Comparison of ENCODE assay signal across 8 cellular contexts in the genomic region with DNA sequence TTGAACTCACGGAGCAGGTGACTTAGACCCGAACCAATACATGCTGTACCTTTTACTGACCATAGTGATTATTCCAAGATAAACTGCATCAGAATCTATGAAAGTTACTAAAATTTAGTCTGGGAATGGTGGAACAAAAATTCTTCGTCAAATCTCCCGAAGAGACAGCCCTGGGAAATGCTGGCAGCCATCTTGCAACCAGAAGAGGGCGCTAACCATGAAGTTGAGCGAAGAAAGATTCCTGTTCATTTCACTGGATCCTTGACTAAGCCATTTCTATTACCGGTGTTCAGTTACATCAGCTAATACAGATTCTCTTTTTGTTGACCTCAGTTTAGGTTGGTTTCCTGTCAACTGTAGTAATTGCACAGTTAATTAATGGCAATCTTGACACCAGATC.
DNase-seq lines count a peak whose midpoint lies in the region; ATAC-seq and TF ChIP-seq lines count a peak whose summit lies in the region.
"Had no signal": no experiment of that assay in that cellular context is flagged by ENCODE, and none has a peak within 500 bp of the region (broad histone marks: within the 10 kb centered on the region; RNA-seq: fewer than 3 reads in every experiment).

No MANE protein-coding gene starts in this region.

- TF ChIP-seq POLR2A in right lobe of liver (IDR thresholded peaks at IDR 0.05): no peak

- no peak overlapping the region for H2BK5ac ChIP-seq in H9 (ENCODE audit: insufficient read length, low read length)

- no peak overlapping the region for H3K4ac ChIP-seq in H9 (ENCODE audit: low read depth, low read length)

- H3K36me3 ChIP-seq in right lobe of liver (no peaks in the 10 kb centered on the region), mucosa of descending colon (ENCODE audit: low read depth) (no peaks in the 10 kb centered on the region)

- H3K9ac ChIP-seq in H9 (ENCODE audit: extremely low read depth, insufficient read length, low read length): no peak overlapping the region

- H3K23ac ChIP-seq in H9 (ENCODE audit: insufficient read length, low read depth, low read length): no peak overlapping the region

- H2BK15ac ChIP-seq in H9 (ENCODE audit: low read depth, low read length): no peak overlapping the region

- H4K8ac ChIP-seq in H9 (replicated peaks; ENCODE audit: insufficient read length, low read depth, low read length): no peak overlapping the region

- H3K36me3 Mint-ChIP-seq in H9 (ENCODE audit: insufficient read depth in 1 of 3, low read depth in 3 of 3): no peaks in the 10 kb centered on the region

- H4K20me1 ChIP-seq in H9 (ENCODE audit: control insufficient read depth, insufficient read depth, insufficient read length): no peaks in the 10 kb centered on the region

- TF ChIP-seq CTCF in H9 (conservative IDR thresholded peaks at IDR 0.05): peak; percentile 89
- TF ChIP-seq CTCF in right lobe of liver (IDR thresholded peaks at IDR 0.05): peak; percentile 30 to 53 (median 31)
- no peak for TF ChIP-seq CTCF in mucosa of descending colon (IDR thresholded peaks at IDR 0.05)

- no peak overlapping the region for H3K4me3 Mint-ChIP-seq in H9

- no peak overlapping the region for H3K4me2 ChIP-seq in H9 (ENCODE audit: insufficient read depth, insufficient read length, low read length)

- DNase-seq in Daoy (ENCODE audit: low read depth): peak; percentile 6
- peak; percentile 40 for DNase-seq in H9
- peak; percentile 14 for DNase-seq in amniotic epithelial cell (ENCODE audit: low read depth)
- DNase-seq in right lobe of liver: no peak
- DNase-seq in mucosa of descending colon: no peak
- DNase-seq in hepatic stellate cell (ENCODE audit: low spot score): no peak

- H3K4me3 ChIP-seq in right lobe of liver (no peak overlapping the region), mucosa of descending colon (no peak overlapping the region)

- H3K9me3 Mint-ChIP-seq in H9: no peaks in the 10 kb centered on the region

- ATAC-seq in right lobe of liver: no peak
- no peak for ATAC-seq in mucosa of descending colon
- no peak for ATAC-seq in GM18868 (IDR thresholded peaks at IDR 0.05; ENCODE audit: unreplicated experiment)
- ATAC-seq: activated CD4-positive, CD25-positive, alpha-beta regulatory T cell treated with anti-CD3 and anti-CD28 coated beads, Interleukin-2, amount 50 U/mL, for 24 hours had no signal

- no peaks in the 10 kb centered on the region for H3K27me3 ChIP-seq in H9 (ENCODE audit: insufficient read depth, low read length)
- no peaks in the 10 kb centered on the region for H3K27me3 ChIP-seq in right lobe of liver

- no peak overlapping the region for H2AK5ac ChIP-seq in H9 (ENCODE audit: insufficient read length, low read length)

- H3K18ac ChIP-seq in H9 (ENCODE audit: insufficient read length, low read depth, low read length): no peak overlapping the region

- H4K5ac ChIP-seq in H9 (ENCODE audit: insufficient read length, low read depth, low read length): no peak overlapping the region

- H3K23me2 ChIP-seq in H9 (ENCODE audit: insufficient read length, low read depth, low read length, poor library complexity, severe bottlenecking): no peaks in the 10 kb centered on the region

- no peak overlapping the region for H3K56ac ChIP-seq in H9 (ENCODE audit: insufficient read length, low read depth, low read length)

- H3T11ph ChIP-seq in H9 (ENCODE audit: low read length): no peak overlapping the region

- H4K91ac ChIP-seq in H9 (ENCODE audit: insufficient read length, low read depth, low read length): no peak overlapping the region

- no peaks in the 10 kb centered on the region for H3K9me3 ChIP-seq in H9 (ENCODE audit: control insufficient read depth, low read depth, low read length)
- no peaks in the 10 kb centered on the region for H3K9me3 ChIP-seq in right lobe of liver
- H3K9me3 ChIP-seq in mucosa of descending colon: no peaks in the 10 kb centered on the region

- intact Hi-C loops in right lobe of liver (cut with DNase I): no loop called here
- intact Hi-C loops in mucosa of descending colon (cut with DNase I, micrococcal nuclease): no loop called here

- H3K4me1 ChIP-seq in H9 (ENCODE audit: insufficient read depth, low read length): no peaks in the 10 kb centered on the region; the same call in 1 of the 2 replicates
- peaks cover 0 to 15% (median 0%) of the 10 kb centered on the region in 4 donors for H3K4me1 ChIP-seq in right lobe of liver
- H3K4me1 ChIP-seq in mucosa of descending colon (ENCODE audit: low read depth): no peaks in the 10 kb centered on the region

- no peak overlapping the region for H3K27ac ChIP-seq in H9 (ENCODE audit: insufficient read length, low read depth, low read length)
- H3K27ac ChIP-seq in right lobe of liver: no peak overlapping the region

- no peak overlapping the region for H2BK12ac ChIP-seq in H9 (ENCODE audit: insufficient read length, low read depth, low read length)

- H2BK120ac ChIP-seq in H9 (ENCODE audit: low read depth, low read length, poor library complexity, severe bottlenecking): no peak overlapping the region

- H3K27me3 Mint-ChIP-seq in H9 (ENCODE audit: low read depth): no peaks in the 10 kb centered on the region

- no peak overlapping the region for H3K27ac Mint-ChIP-seq in H9

- no peak overlapping the region for H2AFZ ChIP-seq in H9 (ENCODE audit: low read length)

- H2BK20ac ChIP-seq in H9 (ENCODE audit: low read depth, low read length, poor library complexity, severe bottlenecking): no peak overlapping the region

- no peaks in the 10 kb centered on the region for H3K79me2 ChIP-seq in H9 (ENCODE audit: insufficient read depth, low read length)

- H3K79me1 ChIP-seq in H9 (ENCODE audit: insufficient read depth, low read depth, low read length, poor library complexity, severe bottlenecking): no peaks in the 10 kb centered on the region

- WGBS in H9 (ENCODE audit: extremely low coverage, insufficient read length, low lambda C conversion rate): no CpG with 5 or more reads among the region's 7 CpGs
- WGBS in right lobe of liver (ENCODE audit: insufficient coverage, low coverage, low lambda C conversion rate, missing lambda C conversion rate): 68% methylated on average over 7 of the region's 7 CpGs

- no peak overlapping the region for H3K14ac ChIP-seq in H9 (ENCODE audit: insufficient read depth, low read length)

- peaks cover 3 to 7% of the 10 kb centered on the region in 2 experiments for H3K4me1 Mint-ChIP-seq in H9

Comparison
In these comparisons a context has a peak if more than half of its experiments do, and no peak if none do; other contexts are left out.
1. DNase-seq: peak in Daoy (single experiment), H9 (single experiment) and amniotic epithelial cell (single experiment); none in right lobe of liver (0 of 3), mucosa of descending colon (0 of 3) and hepatic stellate cell (single experiment).